In the genomic region with DNA sequence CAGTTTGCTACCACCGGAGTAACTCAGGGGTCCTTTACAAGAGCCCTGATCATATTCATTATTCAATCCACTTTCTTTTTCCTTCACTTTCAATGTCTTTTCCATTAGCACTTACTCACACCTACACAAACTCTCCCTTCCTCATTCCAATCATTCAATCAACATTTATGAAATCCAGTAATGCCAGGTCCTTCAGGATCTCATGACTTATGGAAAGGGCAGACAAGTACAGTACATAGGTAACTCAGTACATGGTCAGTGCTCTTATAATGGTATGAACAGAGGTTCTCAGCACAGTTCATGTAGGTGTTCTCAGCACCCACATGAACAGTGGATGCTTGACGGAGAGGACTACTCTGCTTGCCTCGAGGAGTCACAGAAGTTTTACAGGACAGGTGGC, we compare ENCODE assay signal across 1 cellular context.
TF ChIP-seq lines count a peak whose summit lies in the region.

No MANE protein-coding gene starts in this region.

TF ChIP-seq in IMR-90, 13 proteins besides CTCF, POLR2A, EP300 and RAD21:
- TF ChIP-seq RFX5 (IDR thresholded peaks at IDR 0.05; ENCODE audit: low read depth, low read length) (no peak), FOS (IDR thresholded peaks at IDR 0.05; ENCODE audit: low read depth, low read length) (no peak), SMC3 (IDR thresholded peaks at IDR 0.05; ENCODE audit: low read depth, low read length) (no peak), MXI1 (IDR thresholded peaks at IDR 0.05; ENCODE audit: borderline replicate concordance, low read depth, low read length) (no peak), CHD1 (IDR thresholded peaks at IDR 0.05; ENCODE audit: low read depth, low read length) (no peak), NFE2L2 (IDR thresholded peaks at IDR 0.05; ENCODE audit: low read depth, low read length) (no peak), RCOR1 (IDR thresholded peaks at IDR 0.05; ENCODE audit: insufficient replicate concordance, low read length) (no peak), MAZ (IDR thresholded peaks at IDR 0.05; ENCODE audit: borderline replicate concordance, low read depth, low read length) (no peak), BHLHE40 (IDR thresholded peaks at IDR 0.05; ENCODE audit: low read depth, low read length) (no peak), MAFK (IDR thresholded peaks at IDR 0.05; ENCODE audit: low read depth, low read length) (no peak), CEBPB (IDR thresholded peaks at IDR 0.05; ENCODE audit: low read depth, low read length) (no peak)
- TF ChIP-seq, protein P1, sequence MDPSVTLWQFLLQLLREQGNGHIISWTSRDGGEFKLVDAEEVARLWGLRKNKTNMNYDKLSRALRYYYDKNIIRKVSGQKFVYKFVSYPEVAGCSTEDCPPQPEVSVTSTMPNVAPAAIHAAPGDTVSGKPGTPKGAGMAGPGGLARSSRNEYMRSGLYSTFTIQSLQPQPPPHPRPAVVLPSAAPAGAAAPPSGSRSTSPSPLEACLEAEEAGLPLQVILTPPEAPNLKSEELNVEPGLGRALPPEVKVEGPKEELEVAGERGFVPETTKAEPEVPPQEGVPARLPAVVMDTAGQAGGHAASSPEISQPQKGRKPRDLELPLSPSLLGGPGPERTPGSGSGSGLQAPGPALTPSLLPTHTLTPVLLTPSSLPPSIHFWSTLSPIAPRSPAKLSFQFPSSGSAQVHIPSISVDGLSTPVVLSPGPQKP (IDR thresholded peaks at IDR 0.05; ENCODE audit: borderline replicate concordance, low read depth, low read length) = no peak
- TF ChIP-seq, protein P2, sequence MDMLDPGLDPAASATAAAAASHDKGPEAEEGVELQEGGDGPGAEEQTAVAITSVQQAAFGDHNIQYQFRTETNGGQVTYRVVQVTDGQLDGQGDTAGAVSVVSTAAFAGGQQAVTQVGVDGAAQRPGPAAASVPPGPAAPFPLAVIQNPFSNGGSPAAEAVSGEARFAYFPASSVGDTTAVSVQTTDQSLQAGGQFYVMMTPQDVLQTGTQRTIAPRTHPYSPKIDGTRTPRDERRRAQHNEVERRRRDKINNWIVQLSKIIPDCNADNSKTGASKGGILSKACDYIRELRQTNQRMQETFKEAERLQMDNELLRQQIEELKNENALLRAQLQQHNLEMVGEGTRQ (IDR thresholded peaks at IDR 0.05; ENCODE audit: low read depth, low read length) = no peak
